ENCODE assay signal across 35 cellular contexts in genomic region chr2:36336321-36336720, GRCh38.
"Had no signal": no experiment of that assay in that cellular context is flagged by ENCODE, and none has a peak within 500 bp of the region (broad histone marks: within the 10 kb centered on the region; RNA-seq: fewer than 3 reads in every experiment).

No MANE protein-coding gene starts in this region.

- H3K36me3 ChIP-seq: MG63 had no signal

- DNase-seq: Karpas-422, Kasumi-1, MG63, MM.1S, MV-4-11, NCI-H1048, NCI-H1092, NCI-H1092 treated with DMSO at 0.1 percent for 48 hours, NCI-H1105, NCI-H1105 treated with DMSO at 0.1 percent for 48 hours, NCI-H1417, NCI-H1417 treated with DMSO at 0.1 percent for 48 hours, NCI-H1436, NCI-H1436 treated with DMSO at 0.1 percent for 48 hours, NCI-H1694, NCI-H1694 treated with DMSO at 0.1 percent for 48 hours, NCI-H187, NCI-H187 treated with DMSO at 0.1 percent for 48 hours, NCI-H1930, NCI-H2029, NCI-H2029 treated with DMSO at 0.1 percent for 48 hours, NCI-H2081, NCI-H2081 treated with DMSO at 0.1 percent for 48 hours, NCI-H2107, NCI-H2171, NCI-H2171 treated with DMSO at 0.1 percent for 48 hours, NCI-H2227 treated with DMSO at 0.1 percent for 48 hours, NCI-H226, NCI-H345, NCI-H446, NCI-H446 treated with DMSO at 0.1 percent for 48 hours, NCI-H510A, NCI-H510A treated with DMSO at 0.1 percent for 48 hours, NCI-H524 treated with DMSO at 0.1 percent for 48 hours, NCI-H526 had no signal

- H3K9me3 ChIP-seq: MG63 had no signal

- H3K27me3 ChIP-seq: MG63 had no signal

- H3K4me3 ChIP-seq: MG63 had no signal
